Comparison of ENCODE assay signal across 9 cellular contexts in genomic region chr2:80256396-80257167, GRCh38. TPM values are rescaled to one million over a fixed set of nuclear protein-coding genes. Genes with fewer than 3 reads are reported as not detected.
DNase-seq lines count a peak whose midpoint lies in the region; ATAC-seq and TF ChIP-seq lines count a peak whose summit lies in the region.
"Had no signal": no experiment of that assay in that cellular context is flagged by ENCODE, and none has a peak within 500 bp of the region (broad histone marks: within the 10 kb centered on the region; RNA-seq: fewer than 3 reads in every experiment).

No MANE protein-coding gene starts in this region.

- H3K4me1 ChIP-seq in liver (ENCODE audit: control insufficient read depth in 4 of 4, insufficient read depth in 4 of 4, low read length in 3 of 4) (no peaks in the 10 kb centered on the region), aorta (ENCODE audit: control insufficient read depth in 1 of 2, insufficient read depth in 2 of 2, low read length in 2 of 2) (no peaks in the 10 kb centered on the region)

- H3K4me3 ChIP-seq in WERI-Rb-1 (ENCODE audit: low read depth, low read length) = no peak overlapping the region
- H3K4me3 ChIP-seq in liver (ENCODE audit: low read depth in 1 of 3, low read length in 3 of 3) = no peak overlapping the region
- no peak overlapping the region for H3K4me3 ChIP-seq in aorta (ENCODE audit: low read length in 2 of 2)

- TF ChIP-seq RAD21 in liver (IDR thresholded peaks at IDR 0.05) = peak; percentile 11 to 35

- no peaks in the 10 kb centered on the region for H3K9me3 ChIP-seq in WERI-Rb-1 (ENCODE audit: severe bottlenecking)
- H3K9me3 ChIP-seq in liver (ENCODE audit: control insufficient read depth in 4 of 4, low read length in 3 of 4) = no peaks in the 10 kb centered on the region
- peaks cover 3% of the 10 kb centered on the region for H3K9me3 ChIP-seq in aorta (ENCODE audit: control insufficient read depth, low read length)

- intact Hi-C loops in aorta (cut with DNase I) = no loop called here

- ATAC-seq in aorta (ENCODE audit: low FRiP score) (no peak), HG03439 (IDR thresholded peaks at IDR 0.05; ENCODE audit: unreplicated experiment) (no peak), GM19467 (IDR thresholded peaks at IDR 0.05; ENCODE audit: unreplicated experiment) (no peak)

- H3K27ac ChIP-seq in C4-2B = no peak overlapping the region
- no peak overlapping the region for H3K27ac ChIP-seq in WERI-Rb-1
- H3K27ac ChIP-seq in liver (ENCODE audit: low read depth in 1 of 2, low read length in 2 of 2) = no peak overlapping the region
- no peak overlapping the region for H3K27ac ChIP-seq in aorta (ENCODE audit: low read depth in 1 of 2, low read length in 2 of 2)

- TF ChIP-seq CTCF in C4-2B (conservative IDR thresholded peaks at IDR 0.05) (peak; percentile 56), WERI-Rb-1 (IDR thresholded peaks at IDR 0.05; ENCODE audit: low read depth, low read length) (peak; percentile 54), liver (IDR thresholded peaks at IDR 0.05; ENCODE audit: low read depth, low read length, missing input control) (peak; percentile 10)

- 58% methylated on average over 9 of the region's 9 CpGs for WGBS in liver
- WGBS in aorta, 2 donors = 56 to 60% methylated on average over 9 of the region's 9 CpGs

- H3K9ac ChIP-seq in liver (ENCODE audit: low read depth in 1 of 2, low read length in 2 of 2) = no peak overlapping the region

- H3K27me3 ChIP-seq in WERI-Rb-1 (ENCODE audit: insufficient read depth, low read depth, severe bottlenecking) (no peaks in the 10 kb centered on the region), liver (ENCODE audit: control insufficient read depth in 4 of 4, insufficient read depth in 4 of 4, low read length in 3 of 4) (peaks cover 0 to 6% (median 0%) of the 10 kb centered on the region in 4 donors), aorta (ENCODE audit: control insufficient read depth in 1 of 2, insufficient read depth in 2 of 2, low read length in 1 of 2) (peaks cover 0 to 1% of the 10 kb centered on the region in 2 donors)

- DNase-seq in HS-5 (ENCODE audit: low read depth) = peak; percentile 11
- DNase-seq in WERI-Rb-1 = peak; percentile 23
- no peak for DNase-seq in aorta
- DNase-seq in NCI-H510A treated with DMSO at 0.1 percent for 48 hours (lab: John Stamatoyannopoulos, UW) = no peak
- DNase-seq: stimulated activated CD4-positive, alpha-beta T cell treated with anti-CD3 and anti-CD28 coated beads, Interleukin-2, amount 100 ng/mL, for 24 hours had no signal

- H3K36me3 ChIP-seq in WERI-Rb-1 (no peaks in the 10 kb centered on the region), liver (ENCODE audit: control insufficient read depth in 4 of 4, insufficient read depth in 3 of 4, low read depth in 1 of 4, low read length in 3 of 4) (no peaks in the 10 kb centered on the region), aorta (ENCODE audit: control insufficient read depth in 1 of 2, insufficient read depth in 2 of 2, low read length in 1 of 2) (no peaks in the 10 kb centered on the region)

TF ChIP-seq in liver, 16 proteins besides CTCF, POLR2A, EP300 and RAD21:
- no peak for TF ChIP-seq EGR1 (IDR thresholded peaks at IDR 0.05; ENCODE audit: low read depth in 2 of 2)
- TF ChIP-seq ZBTB33 (IDR thresholded peaks at IDR 0.05) = no peak
- no peak for TF ChIP-seq NR2F2 (IDR thresholded peaks at IDR 0.05)
- no peak for TF ChIP-seq FOXA2 (IDR thresholded peaks at IDR 0.05)
- TF ChIP-seq GABPA (IDR thresholded peaks at IDR 0.05 in 1 of 2, conservative IDR thresholded peaks at IDR 0.05 in 1 of 2) = no peak
- TF ChIP-seq HNF4A (conservative IDR thresholded peaks at IDR 0.05) = no peak
- TF ChIP-seq FOXA1 (IDR thresholded peaks at IDR 0.05) = no peak
- no peak for TF ChIP-seq RXRA (IDR thresholded peaks at IDR 0.05)
- TF ChIP-seq, protein P1, sequence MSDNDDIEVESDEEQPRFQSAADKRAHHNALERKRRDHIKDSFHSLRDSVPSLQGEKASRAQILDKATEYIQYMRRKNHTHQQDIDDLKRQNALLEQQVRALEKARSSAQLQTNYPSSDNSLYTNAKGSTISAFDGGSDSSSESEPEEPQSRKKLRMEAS (IDR thresholded peaks at IDR 0.05) = no peak
- no peak for TF ChIP-seq HNF4G (IDR thresholded peaks at IDR 0.05)
- no peak for TF ChIP-seq TAF1 (conservative IDR thresholded peaks at IDR 0.05)
- TF ChIP-seq YY1 (IDR thresholded peaks at IDR 0.05) = no peak
- TF ChIP-seq JUND (IDR thresholded peaks at IDR 0.05) = no peak
- TF ChIP-seq ATF3 (IDR thresholded peaks at IDR 0.05) = no peak
- no peak for TF ChIP-seq SP1 (IDR thresholded peaks at IDR 0.05)
- TF ChIP-seq REST (IDR thresholded peaks at IDR 0.05) = no peak

RNA-seq across cellular contexts. Expression of gene LRRTM1, which starts 48.0 kb away (rescaled TPM):
- not detected for total RNA-seq in liver
- polyA plus RNA-seq in liver = under 1 TPM in 1 of 2 donors, not detected in 1; 0.09 TPM
- under 1 TPM; 0.19 to 0.39 TPM for total RNA-seq in aorta
- polyA plus RNA-seq in aorta = not detected

Comparison
In these comparisons a context has a peak if more than half of its experiments do, and no peak if none do; other contexts are left out.
1. DNase-seq: peak in HS-5 (single experiment) and WERI-Rb-1 (single experiment); none in aorta (0 of 2) and NCI-H510A treated with DMSO at 0.1 percent for 48 hours (single experiment).
2. Peak in every context shown above with its lines, with median percentiles within 50 percentile points of each other: CTCF ChIP-seq.